10 cellular contexts compared by ENCODE assay signal in the genomic region with DNA sequence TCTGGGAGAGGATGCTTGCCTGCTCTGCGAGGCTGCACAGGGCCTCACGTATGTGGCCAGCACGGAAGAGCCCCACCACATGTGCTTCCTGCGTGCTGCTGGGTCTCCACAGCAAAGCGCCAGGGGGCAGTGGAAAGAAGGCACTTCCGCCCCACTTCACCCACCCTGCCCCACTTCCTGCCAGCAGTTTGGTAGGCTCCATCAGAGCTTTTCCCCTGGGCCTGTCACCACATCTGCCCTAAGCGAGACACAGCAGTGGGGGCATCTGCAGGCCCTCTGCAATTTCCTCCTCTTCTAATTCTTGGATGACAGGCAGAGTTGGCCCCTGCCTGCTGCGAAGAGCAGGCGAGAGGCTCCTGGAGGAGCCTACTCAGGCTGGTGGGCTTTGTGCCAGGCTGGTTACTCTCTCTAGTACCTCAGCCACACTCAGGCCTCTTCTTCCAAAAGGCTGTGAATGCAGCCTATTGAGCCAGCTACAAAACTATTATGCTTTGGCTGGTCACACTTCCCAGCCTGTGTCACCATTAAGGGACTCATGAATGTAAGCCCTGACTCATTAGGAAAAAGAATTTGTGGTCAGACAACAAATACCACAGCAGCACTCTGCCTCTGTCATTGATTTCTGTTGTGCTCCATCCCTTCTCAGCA. TPM values are rescaled to one million over a fixed set of nuclear protein-coding genes. Genes with fewer than 3 reads are reported as not detected.
A peak's percentile ranks its signal among the peaks of the same experiment; 100 is the strongest.
DNase-seq lines count a peak whose midpoint lies in the region; ATAC-seq and TF ChIP-seq lines count a peak whose summit lies in the region.
"Had no signal": no experiment of that assay in that cellular context is flagged by ENCODE, and none has a peak within 500 bp of the region (broad histone marks: within the 10 kb centered on the region; RNA-seq: fewer than 3 reads in every experiment).

No MANE protein-coding gene starts in this region.

- H3K9me3 ChIP-seq in gastroesophageal sphincter, result no peaks in the 10 kb centered on the region

- POLR2A ChIA-PET in activated CD4-positive, alpha-beta memory T cell treated with anti-CD3 and anti-CD28 coated beads for 36 hours (lab: Charles Lee), result interaction anchor here (0.6 to 1.8 kb wide), 7 partner anchors 24 to 281 kb away, joined by 3 to 4 read pairs (median 3); a partner anchor contains a TSS

- ATAC-seq in GM21526 (IDR thresholded peaks at IDR 0.05; ENCODE audit: low FRiP score, unreplicated experiment) (peak; percentile 70), gastroesophageal sphincter (peak; percentile 25)
- ATAC-seq: Panc1 had no signal

- no peaks in the 10 kb centered on the region for H3K27me3 ChIP-seq in KMS-11 (ENCODE audit: insufficient read depth, low read depth)
- H3K27me3 ChIP-seq in gastroesophageal sphincter, result no peaks in the 10 kb centered on the region

- WGBS in gastroesophageal sphincter (ENCODE audit: low coverage in 1 of 2), 2 donors, result 48 to 50% methylated on average over 3 to 4 of the region's 9 CpGs

- H3K4me3 Mint-ChIP-seq in activated CD4-positive, alpha-beta memory T cell treated with anti-CD3 and anti-CD28 coated beads for 36 hours, result peak overlapping the region; percentile 9

- peak overlapping the region; percentile 89 for H3K27ac Mint-ChIP-seq in activated CD4-positive, alpha-beta memory T cell treated with anti-CD3 and anti-CD28 coated beads for 36 hours

- H3K27me3 Mint-ChIP-seq in activated CD4-positive, alpha-beta memory T cell treated with anti-CD3 and anti-CD28 coated beads for 36 hours, result no peaks in the 10 kb centered on the region

- H3K4me2 ChIP-seq in KMS-11, result peak overlapping the region; percentile 39

- H3K4me3 ChIP-seq in GM08714 (ENCODE audit: low read length) (peak overlapping the region; percentile 5; the same call in 1 of the 2 replicates), KMS-11 (IDR thresholded peaks at IDR 0.05; ENCODE audit: insufficient read depth, low read depth, low read length) (peak overlapping the region; percentile 80), gastroesophageal sphincter (no peak overlapping the region)
- H3K4me3 ChIP-seq: lung had no signal

- peak overlapping the region; percentile 58 for H2AFZ ChIP-seq in KMS-11 (ENCODE audit: low read depth)

- no peaks in the 10 kb centered on the region for H4K20me1 ChIP-seq in KMS-11 (ENCODE audit: insufficient read depth)

- no peak for TF ChIP-seq EP300 in gastroesophageal sphincter (IDR thresholded peaks at IDR 0.05)

- H3K9me3 Mint-ChIP-seq in activated CD4-positive, alpha-beta memory T cell treated with anti-CD3 and anti-CD28 coated beads for 36 hours, result no peaks in the 10 kb centered on the region

- H3K36me3 ChIP-seq in KMS-11 (ENCODE audit: insufficient read depth) (no peaks in the 10 kb centered on the region), gastroesophageal sphincter (no peaks in the 10 kb centered on the region)

- intact Hi-C loops in activated CD4-positive, alpha-beta memory T cell treated with anti-CD3 and anti-CD28 coated beads for 36 hours (cut with micrococcal nuclease), result loop anchor here (2.0 to 5.0 kb wide), 4 partner anchors 41 to 295 kb away; a partner anchor contains a TSS

- H3K79me2 ChIP-seq in KMS-11 (ENCODE audit: insufficient read depth, low read depth), result no peaks in the 10 kb centered on the region

- H3K36me3 Mint-ChIP-seq in activated CD4-positive, alpha-beta memory T cell treated with anti-CD3 and anti-CD28 coated beads for 36 hours, result no peaks in the 10 kb centered on the region

- no peak for TF ChIP-seq POLR2A in gastroesophageal sphincter (IDR thresholded peaks at IDR 0.05)

- peak overlapping the region; percentile 46 for H3K9ac ChIP-seq in KMS-11

- peaks cover 43% of the 10 kb centered on the region for H3K4me1 Mint-ChIP-seq in activated CD4-positive, alpha-beta memory T cell treated with anti-CD3 and anti-CD28 coated beads for 36 hours (ENCODE audit: low read depth)

- TF ChIP-seq CTCF in KMS-11 (conservative IDR thresholded peaks at IDR 0.05; ENCODE audit: low read depth, low read length) (peak; percentile 41; the same call in 1 of the 2 replicates), gastroesophageal sphincter (IDR thresholded peaks at IDR 0.05) (no peak)

- H3K27ac ChIP-seq in KMS-11 (peak overlapping the region; percentile 82), gastroesophageal sphincter (peak overlapping the region in 1 of 4 donors; percentile 42)

- DNase-seq in activated CD4-positive, alpha-beta memory T cell treated with anti-CD3 and anti-CD28 coated beads for 36 hours, result peak; percentile 89
- DNase-seq in stimulated activated CD4-positive, alpha-beta T cell treated with anti-CD3 and anti-CD28 coated beads, Interleukin-4, amount 100 ng/mL, for 48 hours (ENCODE audit: low read depth in 2 of 2), result peak; percentile 47 to 58
- DNase-seq in AG08396 (ENCODE audit: low spot score) (no peak), ecto neural progenitor cell (ENCODE audit: low spot score) (no peak)

- CTCF ChIA-PET in activated CD4-positive, alpha-beta memory T cell treated with anti-CD3 and anti-CD28 coated beads for 36 hours (lab: Charles Lee), result interaction anchor here (0.8 to 8.3 kb wide), 25 partner anchors 8 to 259 kb away, joined by 3 to 296 read pairs (median 7); a partner anchor contains a TSS

- H3K4me1 ChIP-seq in KMS-11 (ENCODE audit: low read depth, poor library complexity, severe bottlenecking), result peaks cover 38% of the 10 kb centered on the region
- H3K4me1 ChIP-seq in gastroesophageal sphincter, result peaks cover 0 to 7% (median 0%) of the 10 kb centered on the region in 3 donors

RNA-seq across cellular contexts. Expression of a gene that starts 25.0 kb away (rescaled TPM):
- under 1 TPM in 1 of 2 experiments, not detected in 1; 0.14 TPM for total RNA-seq in activated CD4-positive, alpha-beta memory T cell treated with anti-CD3 and anti-CD28 coated beads for 36 hours
- under 1 TPM in 3 of 4 donors, not detected in 1; 0.15 to 0.47 (median 0.27) TPM for total RNA-seq in gastroesophageal sphincter

RNA-seq across cellular contexts. Expression of a gene that starts 41.7 kb away (rescaled TPM):
- total RNA-seq in activated CD4-positive, alpha-beta memory T cell treated with anti-CD3 and anti-CD28 coated beads for 36 hours, result 1 to 10 TPM; 4.8 to 4.9 TPM
- total RNA-seq in gastroesophageal sphincter, result 1 to 10 TPM in 1 of 4 donors, under 1 TPM in 2, not detected in 1; 0.27 to 2.4 (median 0.62) TPM

RNA-seq across cellular contexts. Expression of a gene that starts 47.3 kb away (rescaled TPM):
- not detected for total RNA-seq in activated CD4-positive, alpha-beta memory T cell treated with anti-CD3 and anti-CD28 coated beads for 36 hours
- total RNA-seq in gastroesophageal sphincter, result 1 to 10 TPM in 1 of 4 donors, under 1 TPM in 1, not detected in 2; 0.46 to 1.9 TPM

Comparison
In these comparisons a context has a peak if more than half of its experiments do, and no peak if none do; other contexts are left out.
1. H3K4me3 ChIP-seq: peak in GM08714 (single experiment) and KMS-11 (single experiment); none in gastroesophageal sphincter (0 of 2).
2. DNase-seq: peak in activated CD4-positive, alpha-beta memory T cell treated with anti-CD3 and anti-CD28 coated beads for 36 hours (single experiment) and stimulated activated CD4-positive, alpha-beta T cell treated with anti-CD3 and anti-CD28 coated beads, Interleukin-4, amount 100 ng/mL, for 48 hours (2 of 2); none in AG08396 (single experiment) and ecto neural progenitor cell (single experiment).